ENCODE assay signal across 1 cellular context in genomic region chr9:128389395-128390149, GRCh38.
TF ChIP-seq lines count a peak whose summit lies in the region.

No MANE protein-coding gene starts in this region.

TF ChIP-seq in IMR-90, 13 proteins besides CTCF, POLR2A, EP300 and RAD21 (continued from another document):
- TF ChIP-seq RCOR1 (IDR thresholded peaks at IDR 0.05; ENCODE audit: insufficient replicate concordance, low read length) (no peak), FOS (IDR thresholded peaks at IDR 0.05; ENCODE audit: low read depth, low read length) (no peak), MAZ (IDR thresholded peaks at IDR 0.05; ENCODE audit: borderline replicate concordance, low read depth, low read length) (no peak)
